28 cellular contexts compared by ENCODE assay signal in the genomic region with DNA sequence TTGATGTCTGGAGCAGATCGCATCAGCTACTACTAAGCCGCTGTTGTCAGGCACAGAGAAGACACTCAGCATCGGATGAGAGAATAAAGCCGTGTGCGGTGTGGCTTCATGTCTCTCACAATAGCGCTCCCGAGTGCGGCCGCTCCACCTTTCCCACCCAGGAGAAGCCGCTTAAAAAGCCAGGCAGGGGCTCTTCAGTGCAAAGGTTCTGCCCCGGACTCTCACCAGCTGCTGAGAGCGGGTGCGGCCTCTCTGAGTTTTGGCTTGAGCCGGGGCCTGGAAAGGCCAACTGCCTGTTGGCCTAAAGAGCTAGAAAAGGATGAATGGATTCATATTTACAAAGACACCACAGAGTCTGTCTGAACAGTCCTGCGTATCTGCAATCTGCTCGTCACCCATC.
"Had no signal": no experiment of that assay in that cellular context is flagged by ENCODE, and none has a peak within 500 bp of the region (broad histone marks: within the 10 kb centered on the region; RNA-seq: fewer than 3 reads in every experiment).

No MANE protein-coding gene starts in this region.

- H3K4me3 Mint-ChIP-seq: mesothelial cell of epicardium; naive B cell; natural killer cell treated with Interleukin-12 subunit alpha and Interleukin-12 subunit beta and Interleukin-15 and Interleukin-18, amount 100 ng/mL, for 72 hours; stimulated activated naive B cell treated with anti-CD40 and anti-IgM and Interleukin-4, amounts not matched to agents 10 μg/mL and 1 μg/mL and 100 μg/mL, for 72 hours had no signal

- H3K27me3 ChIP-seq: hepatocyte, left lung, pancreas, stomach, testis, thyroid gland, transverse colon, upper lobe of right lung had no signal

- H2AFZ ChIP-seq: hepatocyte had no signal

- H3K27ac ChIP-seq: heart right ventricle, hepatocyte, left lung, lower lobe of right lung, pancreas, prostate gland, skin epidermis, stomach, testis, thyroid gland, transverse colon, upper lobe of right lung had no signal

- H3K36me3 ChIP-seq: heart right ventricle, left lung, lower lobe of right lung, pancreas, prostate gland, stomach, thyroid gland, transverse colon, upper lobe of right lung had no signal

- H3K4me2 ChIP-seq: hepatocyte had no signal

- H3K4me3 ChIP-seq: heart right ventricle, hepatocyte, left lung, lower lobe of right lung, pancreas, prostate gland, skin epidermis, stomach, testis, thyroid gland, transverse colon, upper lobe of right lung had no signal

- H3K27me3 Mint-ChIP-seq: naive B cell; natural killer cell treated with Interleukin-12 subunit alpha and Interleukin-12 subunit beta and Interleukin-15 and Interleukin-18, amount 100 ng/mL, for 72 hours; stimulated activated naive B cell treated with anti-CD40 and anti-IgM and Interleukin-4, amounts not matched to agents 10 μg/mL and 1 μg/mL and 100 μg/mL, for 72 hours had no signal

- H3K4me1 ChIP-seq: heart right ventricle, left lung, lower lobe of right lung, pancreas, prostate gland, stomach, testis, thyroid gland, transverse colon, upper lobe of right lung had no signal

- H3K4me1 Mint-ChIP-seq: mesothelial cell of epicardium, naive B cell had no signal

- ATAC-seq: heart right ventricle; left colon; left lung; lower lobe of right lung; natural killer cell treated with Interleukin-12 subunit alpha and Interleukin-12 subunit beta and Interleukin-15 and Interleukin-18, amount 100 ng/mL, for 72 hours; pancreas; right cardiac atrium; sciatic nerve; stimulated activated naive B cell treated with anti-CD40 and anti-IgM and Interleukin-4, amounts not matched to agents 10 μg/mL and 1 μg/mL and 100 μg/mL, for 72 hours; stimulated activated naive CD8-positive, alpha-beta T cell treated with anti-CD3 and anti-CD28 coated beads, Interleukin-15, Interleukin-2, amounts not matched to agents 100 U/mL and 50 U/mL, for 24 hours; upper lobe of right lung had no signal

- H3K9me3 ChIP-seq: lower lobe of right lung, pancreas, prostate gland, testis, thyroid gland, upper lobe of right lung had no signal

- DNase-seq: heart right ventricle; kidney glomerular epithelial cell; left colon; left lung; lower lobe of right lung; mammary epithelial cell; mesenchymal stem cell; naive B cell; pancreas; retina; right cardiac atrium; stimulated activated CD4-positive, alpha-beta T cell treated with anti-CD3 and anti-CD28 coated beads, Interleukin-12 subunit alpha, Interleukin-12 subunit beta, amount 100 ng/mL, for 4 hours; stimulated activated CD4-positive, alpha-beta T cell treated with anti-CD3 and anti-CD28 coated beads, Interleukin-15, amount 100 ng/mL, for 24 hours; stimulated activated CD4-positive, alpha-beta T cell treated with anti-CD3 and anti-CD28 coated beads, Interleukin-2, amount 100 ng/mL, for 24 hours; stimulated activated CD4-positive, alpha-beta T cell treated with anti-CD3 and anti-CD28 coated beads, Interleukin-4, amount 100 ng/mL, for 1 hour; stimulated activated naive B cell treated with anti-CD40 and anti-IgM and Interleukin-4, amounts not matched to agents 10 μg/mL and 1 μg/mL and 100 μg/mL, for 72 hours; stimulated activated naive CD8-positive, alpha-beta T cell treated with anti-CD3 and anti-CD28 coated beads, Interleukin-15, Interleukin-2, amounts not matched to agents 100 U/mL and 50 U/mL, for 24 hours; stomach; testis; thyroid gland; transverse colon; upper lobe of right lung had no signal

- H3K27ac Mint-ChIP-seq: mesothelial cell of epicardium; naive B cell; natural killer cell treated with Interleukin-12 subunit alpha and Interleukin-12 subunit beta and Interleukin-15 and Interleukin-18, amount 100 ng/mL, for 72 hours; stimulated activated naive B cell treated with anti-CD40 and anti-IgM and Interleukin-4, amounts not matched to agents 10 μg/mL and 1 μg/mL and 100 μg/mL, for 72 hours had no signal
